ENCODE assay signal across 23 cellular contexts in the genomic region with DNA sequence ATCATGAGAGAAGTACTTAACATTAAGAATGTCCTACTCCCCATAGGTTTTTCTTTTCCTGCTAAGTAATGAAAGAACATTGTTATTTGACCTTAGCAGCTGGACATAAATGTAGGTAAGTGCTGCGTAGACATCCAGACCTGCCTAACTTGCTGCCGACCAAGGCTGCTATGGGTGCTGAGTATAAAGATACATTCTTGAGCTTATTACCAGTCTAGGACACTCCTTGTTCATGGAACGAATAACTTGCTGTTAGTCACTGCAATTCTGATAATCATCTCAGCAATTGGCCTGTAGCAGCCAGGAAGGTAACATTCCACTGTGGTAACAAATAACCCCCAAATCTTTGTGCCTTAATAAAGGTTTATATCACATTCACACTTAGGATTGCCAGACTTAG.
"Had no signal": no experiment of that assay in that cellular context is flagged by ENCODE, and none has a peak within 500 bp of the region (broad histone marks: within the 10 kb centered on the region; RNA-seq: fewer than 3 reads in every experiment).

No MANE protein-coding gene starts in this region.

- H3K4me3 ChIP-seq: MG63, SJCRH30 had no signal

- H3K36me3 ChIP-seq: MG63, SJCRH30 had no signal

- H3K9me3 ChIP-seq: MG63, SJCRH30 had no signal

- H3K27ac ChIP-seq: RWPE1, SJCRH30 had no signal

- ATAC-seq: HepG2, Panc1, Right ventricle myocardium inferior, SK-N-SH treated with all-trans-retinoic acid at 6 μM for 48 hours had no signal

- H3K27me3 ChIP-seq: MG63, SJCRH30 had no signal

- H3K4me1 ChIP-seq: SJCRH30 had no signal

- DNase-seq: IMR-90, Karpas-422, KG1, MG63, NCI-H1092 treated with DMSO at 0.1 percent for 48 hours, NCI-H1436, NCI-H187, NCI-H2029, NCI-H2081 treated with DMSO at 0.1 percent for 48 hours, NCI-H2171, NCI-H226, NCI-H446, NCI-H510A, NCI-H524 treated with DMSO at 0.1 percent for 48 hours, NCI-H69, NCI-H774, SHP77 treated with DMSO at 0.1 percent for 48 hours, SJCRH30 had no signal
